In the genomic region with DNA sequence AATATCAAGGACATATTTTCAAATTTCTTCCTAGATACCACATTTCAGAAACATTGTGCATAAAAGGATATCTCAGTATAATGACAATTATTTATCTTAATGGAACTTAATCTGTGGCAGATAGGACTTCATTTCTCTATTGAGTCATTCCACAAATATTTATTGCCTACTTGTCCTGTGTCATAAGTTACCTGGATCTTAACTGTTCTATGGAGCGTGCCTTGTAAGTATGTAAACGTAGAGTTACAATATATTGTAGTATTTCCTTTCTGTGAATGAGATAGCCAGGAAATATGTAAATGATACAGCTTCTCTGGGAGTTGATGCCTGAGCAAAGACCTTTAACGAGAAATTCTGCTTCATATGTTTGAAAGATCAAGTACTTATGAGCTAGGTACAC, we compare ENCODE assay signal across 1 cellular context.
TF ChIP-seq lines count a peak whose summit lies in the region.

No MANE protein-coding gene starts in this region.

TF ChIP-seq in WTC11, 78 proteins besides CTCF, POLR2A, EP300 and RAD21 (continued from another document):
- TF ChIP-seq ZNF281 (CRISPR knock-in tag; IDR thresholded peaks at IDR 0.05) (no peak), STAT6 (CRISPR knock-in tag; conservative IDR thresholded peaks at IDR 0.05; ENCODE audit: low read depth) (no peak), MAX (CRISPR knock-in tag; IDR thresholded peaks at IDR 0.05) (no peak)
- TF ChIP-seq, protein P1, sequence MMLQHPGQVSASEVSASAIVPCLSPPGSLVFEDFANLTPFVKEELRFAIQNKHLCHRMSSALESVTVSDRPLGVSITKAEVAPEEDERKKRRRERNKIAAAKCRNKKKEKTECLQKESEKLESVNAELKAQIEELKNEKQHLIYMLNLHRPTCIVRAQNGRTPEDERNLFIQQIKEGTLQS (CRISPR knock-in tag; conservative IDR thresholded peaks at IDR 0.05): no peak
TF ChIP-seq in WTC11: peak in this region for 0.
